Comparison of ENCODE assay signal across 20 cellular contexts in genomic region chr14:96464136-96464535, GRCh38. TPM values are rescaled to one million over a fixed set of nuclear protein-coding genes. Genes with fewer than 3 reads are reported as not detected.
DNase-seq lines count a peak whose midpoint lies in the region; ATAC-seq, FAIRE-seq and TF ChIP-seq lines count a peak whose summit lies in the region.
"Had no signal": no experiment of that assay in that cellular context is flagged by ENCODE, and none has a peak within 500 bp of the region (broad histone marks: within the 10 kb centered on the region; RNA-seq: fewer than 3 reads in every experiment).

No MANE protein-coding gene starts in this region.

- no peak overlapping the region for H3K14ac ChIP-seq in trophoblast cell (ENCODE audit: low read length)

- TF ChIP-seq RAD21 in HepG2 (CRISPR knock-in tag; IDR thresholded peaks at IDR 0.05): no peak

- TF ChIP-seq POLR2A in HepG2 (IDR thresholded peaks at IDR 0.05; ENCODE audit: insufficient read depth in 1 of 2, low read depth in 2 of 2, low read length in 2 of 2): no peak
- no peak for TF ChIP-seq POLR2A in right lobe of liver (IDR thresholded peaks at IDR 0.05)

- H3K4me3 Mint-ChIP-seq in CD8-positive, alpha-beta T cell: no peak overlapping the region
- H3K4me3 Mint-ChIP-seq: B cell; CD4-positive, alpha-beta T cell; CD8-positive, alpha-beta memory T cell had no signal

- H3K4me2 ChIP-seq in HepG2 (ENCODE audit: low read depth, low read length) (no peak overlapping the region), trophoblast cell (ENCODE audit: low read length) (no peak overlapping the region)
- H3K4me2 ChIP-seq: A549; BLaER1 treated with 17β-estradiol and CSF1 and Interleukin-3, amounts not matched to agents 10 nM and 100 nM had no signal

- no peak overlapping the region for H4K12ac ChIP-seq in trophoblast cell (ENCODE audit: low read depth, low read length)

- H2BK120ac ChIP-seq in trophoblast cell (ENCODE audit: insufficient read depth, low read length, poor library complexity): peak overlapping the region; percentile 28

- DNase-seq in HepG2 (ENCODE audit: low spot score) (no peak), right lobe of liver (no peak), trophoblast cell (no peak), RPMI8226 (no peak)
- DNase-seq in CD8-positive, alpha-beta T cell: no peak
- DNase-seq: AML-193; CD4-positive, alpha-beta T cell; CD8-positive, alpha-beta memory T cell; COR-L47; DMS79 treated with DMSO at 0.1 percent for 48 hours; GF-D8 had no signal

- POLR2A ChIA-PET in HepG2 (lab: Yijun Ruan, JAX): no interaction called here
- POLR2A ChIA-PET in CD8-positive, alpha-beta T cell (lab: Charles Lee): no interaction called here

- peak overlapping the region; percentile 1 for H2BK5ac ChIP-seq in trophoblast cell (ENCODE audit: low read depth, low read length, poor library complexity)

- intact Hi-C loops in HepG2 (cut with micrococcal nuclease; ENCODE audit: unreplicated experiment): loop anchor here (5.0 kb wide), 1 partner anchor 38 kb away; the partner anchor contains the start of gene PAPOLA
- intact Hi-C loops in right lobe of liver (cut with DNase I): no loop called here
- intact Hi-C loops in CD8-positive, alpha-beta T cell (cut with DNase I, micrococcal nuclease): no loop called here

- no peaks in the 10 kb centered on the region for H3K36me3 Mint-ChIP-seq in CD8-positive, alpha-beta T cell
- H3K36me3 Mint-ChIP-seq: CD8-positive, alpha-beta memory T cell had no signal

- H3K27ac ChIP-seq in HepG2 (ENCODE audit: extremely low read length, insufficient read depth, low read length) (peak overlapping the region; percentile 17), right lobe of liver (no peak overlapping the region), trophoblast cell (ENCODE audit: low read depth, low read length) (no peak overlapping the region)
- H3K27ac ChIP-seq in CD8-positive, alpha-beta T cell (ENCODE audit: low read depth, low read length): no peak overlapping the region
- H3K27ac ChIP-seq: 22Rv1; A549; BLaER1 treated with 17β-estradiol and CSF1 and Interleukin-3, amounts not matched to agents 10 nM and 100 nM; C4-2B had no signal

- peak overlapping the region; percentile 71 for H2AK5ac ChIP-seq in trophoblast cell (ENCODE audit: low read length)

- H3K27me3 Mint-ChIP-seq in CD8-positive, alpha-beta T cell (ENCODE audit: low read depth): no peaks in the 10 kb centered on the region
- H3K27me3 Mint-ChIP-seq: B cell had no signal

- no peaks in the 10 kb centered on the region for H3K27me3 ChIP-seq in HepG2 (ENCODE audit: control insufficient read depth in 1 of 2, insufficient read depth in 2 of 2, low read length in 2 of 2)
- H3K27me3 ChIP-seq in right lobe of liver: no peaks in the 10 kb centered on the region
- H3K27me3 ChIP-seq in trophoblast cell (ENCODE audit: insufficient read depth, low read length): no peaks in the 10 kb centered on the region
- H3K27me3 ChIP-seq in CD8-positive, alpha-beta T cell (ENCODE audit: insufficient read depth, low read length): no peaks in the 10 kb centered on the region
- H3K27me3 ChIP-seq: BLaER1 treated with 17β-estradiol and CSF1 and Interleukin-3, amounts not matched to agents 10 nM and 100 nM had no signal

- TF ChIP-seq EP300 in HepG2 (IDR thresholded peaks at IDR 0.05; ENCODE audit: low read depth in 2 of 2, low read length in 2 of 2) (no peak), HepG2 (CRISPR knock-in tag; IDR thresholded peaks at IDR 0.05; ENCODE audit: borderline replicate concordance) (no peak)

- no peak for TF ChIP-seq CTCF in HepG2 (CRISPR knock-in tag; IDR thresholded peaks at IDR 0.05)
- TF ChIP-seq CTCF in right lobe of liver (IDR thresholded peaks at IDR 0.05): no peak
- TF ChIP-seq CTCF in CD8-positive, alpha-beta T cell (IDR thresholded peaks at IDR 0.05): no peak

- peaks cover 14% of the 10 kb centered on the region for H3K4me1 Mint-ChIP-seq in CD8-positive, alpha-beta T cell (ENCODE audit: low read depth)
- H3K4me1 Mint-ChIP-seq: B cell had no signal

- BruUV-seq in HepG2 (replicated peaks; lab: Mats Ljungman, UMichigan): no TSS peak

- H4K8ac ChIP-seq in trophoblast cell (ENCODE audit: low read depth, low read length): no peak overlapping the region

- no peak for FAIRE-seq in HepG2 (lab: Jason Lieb, UNC)
- FAIRE-seq: A549, D721Med, G401.6, GM12891, GM19239 had no signal

- no peaks in the 10 kb centered on the region for H3K79me2 ChIP-seq in HepG2 (ENCODE audit: insufficient read depth, low read length)
- H3K79me2 ChIP-seq in trophoblast cell (ENCODE audit: control insufficient read depth, insufficient read depth, low read length, poor library complexity): no peaks in the 10 kb centered on the region

- no peak overlapping the region for H3K4ac ChIP-seq in trophoblast cell (ENCODE audit: low read depth, low read length)

- H3K79me1 ChIP-seq in trophoblast cell (ENCODE audit: low read length): peaks cover 16% of the 10 kb centered on the region

- H3K27ac Mint-ChIP-seq in CD8-positive, alpha-beta T cell: no peak overlapping the region
- H3K27ac Mint-ChIP-seq: B cell; CD4-positive, alpha-beta T cell had no signal

- no peak for ATAC-seq in HepG2
- no peak for ATAC-seq in right lobe of liver
- no peak for ATAC-seq in CD8-positive, alpha-beta T cell
- ATAC-seq: A549 had no signal

- no peak overlapping the region for H3K23ac ChIP-seq in trophoblast cell (ENCODE audit: low read length)

- H3K9ac ChIP-seq in HepG2 (ENCODE audit: insufficient read depth, low read depth, low read length) (no peak overlapping the region), trophoblast cell (ENCODE audit: low read length) (no peak overlapping the region)
- H3K9ac ChIP-seq: BLaER1 treated with 17β-estradiol and CSF1 and Interleukin-3, amounts not matched to agents 10 nM and 100 nM had no signal

- CTCF ChIA-PET in HepG2 (lab: Yijun Ruan, JAX; ENCODE audit: low intra/inter-chr PET ratio, low total read pairs): no interaction called here
- CTCF ChIA-PET in CD8-positive, alpha-beta T cell (lab: Charles Lee): no interaction called here

- H3K4me3 ChIP-seq in HepG2 (replicated peaks in 1 of 3; ENCODE audit: insufficient read depth in 1 of 3, low read depth in 2 of 3, low read length in 3 of 3) (no peak overlapping the region), right lobe of liver (no peak overlapping the region), trophoblast cell (ENCODE audit: low read depth, low read length) (no peak overlapping the region)
- no peak overlapping the region for H3K4me3 ChIP-seq in CD8-positive, alpha-beta T cell (ENCODE audit: low read depth, low read length)
- H3K4me3 ChIP-seq: A549; BLaER1 treated with 17β-estradiol and CSF1 and Interleukin-3, amounts not matched to agents 10 nM and 100 nM had no signal

- no peaks in the 10 kb centered on the region for H3K9me3 Mint-ChIP-seq in CD8-positive, alpha-beta T cell
- H3K9me3 Mint-ChIP-seq: CD4-positive, alpha-beta T cell; CD8-positive, alpha-beta memory T cell had no signal

- WGBS in HepG2 (ENCODE audit: low lambda C conversion rate): 80% methylated on average over 7 of the region's 7 CpGs
- WGBS in right lobe of liver (ENCODE audit: insufficient coverage, low coverage, low lambda C conversion rate, missing lambda C conversion rate): 91% methylated on average over 6 of the region's 7 CpGs
- no CpG with 5 or more reads among the region's 7 CpGs for WGBS in trophoblast cell (ENCODE audit: extremely low coverage, insufficient coverage, insufficient read length)

- peak overlapping the region; percentile 79 for H2BK12ac ChIP-seq in trophoblast cell (ENCODE audit: low read length)

- H2AFZ ChIP-seq in HepG2 (ENCODE audit: low read length) (no peak overlapping the region), trophoblast cell (ENCODE audit: insufficient read depth, low read length, poor library complexity) (no peak overlapping the region)

- H4K20me1 ChIP-seq in HepG2 (ENCODE audit: insufficient read depth, low read length): no peaks in the 10 kb centered on the region
- H4K20me1 ChIP-seq: BLaER1 treated with 17β-estradiol and CSF1 and Interleukin-3, amounts not matched to agents 10 nM and 100 nM had no signal

- H4K91ac ChIP-seq in trophoblast cell (ENCODE audit: low read depth, low read length): peak overlapping the region; percentile 77

- H3K36me3 ChIP-seq in HepG2 (replicated peaks in 1 of 2; ENCODE audit: control insufficient read depth in 1 of 2, insufficient read depth in 2 of 2, low read length in 2 of 2) (no peaks in the 10 kb centered on the region), right lobe of liver (no peaks in the 10 kb centered on the region), trophoblast cell (ENCODE audit: control insufficient read depth in 1 of 2, insufficient read depth in 2 of 2, low read length in 2 of 2) (no peaks in the 10 kb centered on the region)
- no peaks in the 10 kb centered on the region for H3K36me3 ChIP-seq in CD8-positive, alpha-beta T cell (ENCODE audit: insufficient read depth, low read length)
- H3K36me3 ChIP-seq: BLaER1 treated with 17β-estradiol and CSF1 and Interleukin-3, amounts not matched to agents 10 nM and 100 nM had no signal

- H3K9me3 ChIP-seq in HepG2 (ENCODE audit: low read length) (no peaks in the 10 kb centered on the region), right lobe of liver (no peaks in the 10 kb centered on the region), trophoblast cell (ENCODE audit: insufficient read depth, low read depth, low read length) (no peaks in the 10 kb centered on the region)
- no peaks in the 10 kb centered on the region for H3K9me3 ChIP-seq in CD8-positive, alpha-beta T cell (ENCODE audit: low read length)
- H3K9me3 ChIP-seq: A549; BLaER1 treated with 17β-estradiol and CSF1 and Interleukin-3, amounts not matched to agents 10 nM and 100 nM had no signal

- H3K4me1 ChIP-seq in HepG2 (ENCODE audit: insufficient read depth, low read length): peaks cover 61% of the 10 kb centered on the region
- peaks cover 0 to 45% (median 10%) of the 10 kb centered on the region in 4 donors for H3K4me1 ChIP-seq in right lobe of liver
- H3K4me1 ChIP-seq in trophoblast cell (ENCODE audit: control insufficient read depth in 1 of 2, insufficient read depth in 2 of 2, low read length in 2 of 2): peaks cover 11 to 20% of the 10 kb centered on the region in 2 experiments
- peaks cover 7% of the 10 kb centered on the region for H3K4me1 ChIP-seq in CD8-positive, alpha-beta T cell (ENCODE audit: insufficient read depth, low read length)

- in situ Hi-C loops in HepG2 (cut with HindIII; ENCODE audit: extremely low pct_ligation_motif_present, low pct_unique_long_range_greater_than_20kb): no loop called here

- no peak overlapping the region for H3K18ac ChIP-seq in trophoblast cell (ENCODE audit: low read length)

RNA-seq across cellular contexts. Expression of gene PAPOLA, which starts 38.0 kb away (rescaled TPM):
- total RNA-seq in HepG2 (2016; rRNA removed; fragmentation: Illumina TruSeq; extraction: Trizol): 103 and 179 TPM in 2 replicates
- 63.8 and 72.8 TPM in 2 replicates for total RNA-seq in HepG2 (2016; cell fraction: cytosol; rRNA removed; fragmentation: Illumina TruSeq; extraction: Trizol; ENCODE audit: low read depth)
- 103 and 174 TPM in 2 replicates for total RNA-seq in HepG2 (2016; cell fraction: insoluble cytoplasmic fraction; rRNA removed; fragmentation: Illumina TruSeq; extraction: Trizol)
- 148 and 162 TPM in 2 replicates for total RNA-seq in HepG2 (2016; cell fraction: membrane; rRNA removed; fragmentation: Illumina TruSeq; extraction: Trizol)
- 157 and 160 TPM in 2 replicates for total RNA-seq in HepG2 (2016; cell fraction: nucleus; rRNA removed; fragmentation: Illumina TruSeq; extraction: Trizol)
- polyA plus RNA-seq in HepG2 (2011; rRNA removed): 127 and 151 TPM in 2 replicates
- polyA plus RNA-seq in HepG2 (2011; cell fraction: cytosol; rRNA removed): 90.5 and 106 TPM in 2 replicates
- polyA plus RNA-seq in HepG2 (2011; cell fraction: nucleus; rRNA removed): 111 and 128 TPM in 2 replicates
- polyA plus RNA-seq in HepG2 (2012): 97.3 and 113 TPM in 2 replicates
- polyA plus RNA-seq in HepG2 (2016; cell fraction: cytosol; fragmentation: Illumina TruSeq; extraction: Trizol; ENCODE audit: low read depth): 254 and 256 TPM in 2 replicates
- 222 and 230 TPM in 2 replicates for polyA plus RNA-seq in HepG2 (2016; cell fraction: insoluble cytoplasmic fraction; fragmentation: Illumina TruSeq; extraction: Trizol; ENCODE audit: low read depth)
- 209 and 213 TPM in 2 replicates for polyA plus RNA-seq in HepG2 (2016; cell fraction: membrane; fragmentation: Illumina TruSeq; extraction: Trizol; ENCODE audit: low read depth)
- 138 and 150 TPM in 2 replicates for polyA plus RNA-seq in HepG2 (2016; cell fraction: nucleus; fragmentation: Illumina TruSeq; extraction: Trizol; ENCODE audit: insufficient read depth, low read depth)
- 112 and 201 TPM in 2 replicates for polyA minus RNA-seq in HepG2 (2011; rRNA and poly(A)+ RNA removed; ENCODE audit: low replicate concordance)
- polyA minus RNA-seq in HepG2 (2011; cell fraction: cytosol; rRNA and poly(A)+ RNA removed): 122 and 130 TPM in 2 replicates
- polyA minus RNA-seq in HepG2 (2011; cell fraction: nucleus; rRNA and poly(A)+ RNA removed): 393 and 448 TPM in 2 replicates
- total RNA-seq in right lobe of liver: 100 to 1,000 TPM in 1 of 6 experiments, 10 to 100 TPM in 5; 68.0 to 102 (median 88.1) TPM
- 521 and 554 TPM in 2 replicates for polyA plus RNA-seq in trophoblast cell (2013)
- 100 to 1,000 TPM; 164 to 176 TPM for total RNA-seq in CD8-positive, alpha-beta T cell
